8 cellular contexts compared by ENCODE assay signal in the genomic region with DNA sequence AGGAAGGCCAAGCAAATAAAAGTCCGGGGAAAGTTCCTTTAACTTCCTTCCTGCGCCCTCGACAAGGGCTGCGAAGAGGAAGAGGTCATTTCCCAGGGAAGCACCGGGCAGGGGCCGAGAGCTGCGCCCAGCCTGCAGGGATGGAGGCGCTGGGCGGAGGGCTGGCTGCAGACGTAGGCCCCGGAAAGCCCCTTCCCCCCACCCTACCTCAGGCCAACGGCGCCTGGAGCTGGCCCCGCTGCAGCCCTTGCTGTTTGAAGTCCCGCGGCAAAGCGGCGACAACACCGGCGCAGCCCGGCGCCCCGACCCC.
A peak's percentile ranks its signal among the peaks of the same experiment; 100 is the strongest.
DNase-seq lines count a peak whose midpoint lies in the region; ATAC-seq and TF ChIP-seq lines count a peak whose summit lies in the region.

No MANE protein-coding gene starts in this region.

- H3K9me3 Mint-ChIP-seq in T-helper 2 cell treated with Interferon-gamma antibody and Interleukin-4, amounts not matched to agents 5 μg/mL and 100 μg/mL, for 36 hours: no peaks in the 10 kb centered on the region

- H3K27me3 ChIP-seq in HL-60 (ENCODE audit: insufficient read depth, poor library complexity, severe bottlenecking) (no peaks in the 10 kb centered on the region), adipocyte (replicated peaks; ENCODE audit: control insufficient read depth, insufficient read depth, low read length) (no peaks in the 10 kb centered on the region), iPS-18a (ENCODE audit: control insufficient read depth, insufficient read depth, low read length) (peaks cover 76% of the 10 kb centered on the region), skeletal muscle tissue (ENCODE audit: control insufficient read depth in 3 of 3, insufficient read depth in 3 of 3, low read length in 3 of 3) (no peaks in the 10 kb centered on the region)

- peak overlapping the region; percentile 91 for H3K4me3 Mint-ChIP-seq in T-helper 2 cell treated with Interferon-gamma antibody and Interleukin-4, amounts not matched to agents 5 μg/mL and 100 μg/mL, for 36 hours

- DNase-seq in T-helper 2 cell treated with Interferon-gamma antibody and Interleukin-4, amounts not matched to agents 5 μg/mL and 100 μg/mL, for 36 hours (ENCODE audit: low spot score): no peak
- no peak for DNase-seq in T-helper 2 cell
- DNase-seq in HL-60 (ENCODE audit: low read depth in 1 of 2, low spot score in 1 of 2): no peak
- DNase-seq in adipocyte (ENCODE audit: low read depth): peak; percentile 48
- no peak for DNase-seq in HuH-7 (ENCODE audit: low spot score)

- no peaks in the 10 kb centered on the region for H3K27me3 Mint-ChIP-seq in T-helper 2 cell treated with Interferon-gamma antibody and Interleukin-4, amounts not matched to agents 5 μg/mL and 100 μg/mL, for 36 hours (ENCODE audit: low read depth)

- H3K4me3 ChIP-seq in HL-60 (replicated peaks; ENCODE audit: insufficient read depth, low read length): peak overlapping the region; percentile 55
- H3K4me3 ChIP-seq in adipocyte (ENCODE audit: low read length): peak overlapping the region; percentile 86
- peak overlapping the region; percentile 69 for H3K4me3 ChIP-seq in iPS-18a (ENCODE audit: low read length)
- H3K4me3 ChIP-seq in skeletal muscle tissue (ENCODE audit: low read length in 3 of 3): peak overlapping the region; percentile 82 to 94 (median 89)

- H3K4me1 ChIP-seq in adipocyte (ENCODE audit: control insufficient read depth, insufficient read depth, low read length) (peaks cover 64% of the 10 kb centered on the region), iPS-18a (ENCODE audit: control insufficient read depth, low read depth, low read length) (peaks cover 30% of the 10 kb centered on the region), skeletal muscle tissue (ENCODE audit: control insufficient read depth in 3 of 3, insufficient read depth in 3 of 3, low read length in 3 of 3) (peaks cover 62 to 66% (median 65%) of the 10 kb centered on the region in 3 donors)

- TF ChIP-seq CTCF in HL-60 (IDR thresholded peaks at IDR 0.05; ENCODE audit: insufficient read depth, low read length): no peak

- no peaks in the 10 kb centered on the region for H3K36me3 ChIP-seq in adipocyte (ENCODE audit: control insufficient read depth, insufficient read depth, low read length, severe bottlenecking)
- H3K36me3 ChIP-seq in iPS-18a (ENCODE audit: control insufficient read depth, low read depth, low read length): no peaks in the 10 kb centered on the region
- peaks cover 0 to 4% (median 0%) of the 10 kb centered on the region in 3 donors for H3K36me3 ChIP-seq in skeletal muscle tissue (ENCODE audit: control insufficient read depth in 3 of 3, insufficient read depth in 3 of 3, low read length in 3 of 3)

- peaks cover 7% of the 10 kb centered on the region for H3K36me3 Mint-ChIP-seq in T-helper 2 cell treated with Interferon-gamma antibody and Interleukin-4, amounts not matched to agents 5 μg/mL and 100 μg/mL, for 36 hours (ENCODE audit: low read depth)

- H3K27ac ChIP-seq in HL-60 (replicated peaks) (peak overlapping the region; percentile 74), iPS-18a (ENCODE audit: low read length) (no peak overlapping the region), skeletal muscle tissue (ENCODE audit: low read depth, low read length) (peak overlapping the region; percentile 94)

- H3K27ac Mint-ChIP-seq in T-helper 2 cell treated with Interferon-gamma antibody and Interleukin-4, amounts not matched to agents 5 μg/mL and 100 μg/mL, for 36 hours: peak overlapping the region; percentile 85

- H3K9ac ChIP-seq in adipocyte (ENCODE audit: low read length) (peak overlapping the region; percentile 96), iPS-18a (ENCODE audit: low read length) (peak overlapping the region; percentile 35), skeletal muscle tissue (ENCODE audit: low read depth in 1 of 3, low read length in 3 of 3) (peak overlapping the region; percentile 92 to 98 (median 98))

- no peak for ATAC-seq in HG03039 (IDR thresholded peaks at IDR 0.05; ENCODE audit: unreplicated experiment)

- no peaks in the 10 kb centered on the region for H3K9me3 ChIP-seq in adipocyte (ENCODE audit: control insufficient read depth, low read length)
- no peaks in the 10 kb centered on the region for H3K9me3 ChIP-seq in iPS-18a (ENCODE audit: control insufficient read depth, low read depth, low read length)
- H3K9me3 ChIP-seq in skeletal muscle tissue (ENCODE audit: control insufficient read depth in 3 of 3, low read length in 3 of 3): no peaks in the 10 kb centered on the region

- H3K4me1 Mint-ChIP-seq in T-helper 2 cell treated with Interferon-gamma antibody and Interleukin-4, amounts not matched to agents 5 μg/mL and 100 μg/mL, for 36 hours (ENCODE audit: low read depth): peaks cover 52% of the 10 kb centered on the region

Comparison
In these comparisons a context has a peak if more than half of its experiments do, and no peak if none do; other contexts are left out.
1. H3K9ac ChIP-seq: peak in every context shown above with its lines; median percentile 98 in skeletal muscle tissue; 96 in adipocyte; 35 in iPS-18a.